Comparison of ENCODE assay signal across 1 cellular context in the genomic region with DNA sequence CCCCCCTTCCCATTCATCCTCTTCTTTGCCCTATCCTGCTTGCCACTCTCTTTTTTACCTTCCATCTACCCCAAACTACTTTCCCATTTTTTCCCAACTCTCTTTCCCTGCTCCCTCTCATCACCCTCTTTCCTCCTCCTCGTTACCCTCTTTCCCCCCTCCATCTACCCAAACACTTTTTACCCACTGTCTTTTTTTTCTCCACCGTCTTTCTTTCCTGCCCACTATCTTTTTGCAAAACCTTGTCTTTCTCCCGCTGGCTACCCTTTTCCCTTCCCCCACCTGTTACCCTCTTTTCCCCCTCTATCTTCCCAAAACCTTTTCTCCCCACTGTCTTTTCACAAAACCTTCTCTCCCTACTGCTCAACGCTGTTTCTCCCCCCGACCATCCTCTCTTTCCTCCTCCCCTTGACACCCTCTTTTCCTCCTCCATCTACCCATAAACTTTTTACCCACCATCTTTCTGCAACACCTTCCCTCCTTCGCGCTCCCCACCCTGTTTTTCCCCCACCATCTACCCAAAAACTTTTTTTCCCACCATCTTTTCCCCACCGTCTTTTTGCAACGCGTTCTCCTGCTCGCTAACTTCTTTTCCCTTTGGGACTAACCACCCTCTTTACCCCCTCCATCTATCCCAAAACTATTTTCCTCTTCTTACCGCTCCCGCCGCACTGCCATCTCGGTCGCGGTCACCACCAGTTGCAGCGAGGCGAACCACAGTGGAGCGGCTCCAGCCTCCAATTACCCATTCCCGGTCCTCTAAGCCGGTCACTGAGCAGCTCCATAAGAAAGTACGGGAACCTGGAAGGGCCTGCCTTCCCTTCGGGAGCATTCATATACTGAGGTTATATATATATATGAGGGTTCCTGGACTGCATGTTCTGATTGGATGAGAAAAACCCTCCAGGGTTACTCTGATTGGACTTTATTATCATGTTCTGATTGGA.
A peak's percentile ranks its signal among the peaks of the same experiment; 100 is the strongest.
TF ChIP-seq lines count a peak whose summit lies in the region.

No MANE protein-coding gene starts in this region.

TF ChIP-seq in K562, 482 proteins besides CTCF, POLR2A, EP300 and RAD21 (continues in another document):
- TF ChIP-seq, protein P1, sequence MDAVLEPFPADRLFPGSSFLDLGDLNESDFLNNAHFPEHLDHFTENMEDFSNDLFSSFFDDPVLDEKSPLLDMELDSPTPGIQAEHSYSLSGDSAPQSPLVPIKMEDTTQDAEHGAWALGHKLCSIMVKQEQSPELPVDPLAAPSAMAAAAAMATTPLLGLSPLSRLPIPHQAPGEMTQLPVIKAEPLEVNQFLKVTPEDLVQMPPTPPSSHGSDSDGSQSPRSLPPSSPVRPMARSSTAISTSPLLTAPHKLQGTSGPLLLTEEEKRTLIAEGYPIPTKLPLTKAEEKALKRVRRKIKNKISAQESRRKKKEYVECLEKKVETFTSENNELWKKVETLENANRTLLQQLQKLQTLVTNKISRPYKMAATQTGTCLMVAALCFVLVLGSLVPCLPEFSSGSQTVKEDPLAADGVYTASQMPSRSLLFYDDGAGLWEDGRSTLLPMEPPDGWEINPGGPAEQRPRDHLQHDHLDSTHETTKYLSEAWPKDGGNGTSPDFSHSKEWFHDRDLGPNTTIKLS (IDR thresholded peaks at IDR 0.05; ENCODE audit: borderline replicate concordance, low read depth) = no peak
- TF ChIP-seq TBP (optimal IDR thresholded peaks at IDR 0.05; ENCODE audit: low read depth, low read length) = peak; percentile 42
- TF ChIP-seq, protein P2, sequence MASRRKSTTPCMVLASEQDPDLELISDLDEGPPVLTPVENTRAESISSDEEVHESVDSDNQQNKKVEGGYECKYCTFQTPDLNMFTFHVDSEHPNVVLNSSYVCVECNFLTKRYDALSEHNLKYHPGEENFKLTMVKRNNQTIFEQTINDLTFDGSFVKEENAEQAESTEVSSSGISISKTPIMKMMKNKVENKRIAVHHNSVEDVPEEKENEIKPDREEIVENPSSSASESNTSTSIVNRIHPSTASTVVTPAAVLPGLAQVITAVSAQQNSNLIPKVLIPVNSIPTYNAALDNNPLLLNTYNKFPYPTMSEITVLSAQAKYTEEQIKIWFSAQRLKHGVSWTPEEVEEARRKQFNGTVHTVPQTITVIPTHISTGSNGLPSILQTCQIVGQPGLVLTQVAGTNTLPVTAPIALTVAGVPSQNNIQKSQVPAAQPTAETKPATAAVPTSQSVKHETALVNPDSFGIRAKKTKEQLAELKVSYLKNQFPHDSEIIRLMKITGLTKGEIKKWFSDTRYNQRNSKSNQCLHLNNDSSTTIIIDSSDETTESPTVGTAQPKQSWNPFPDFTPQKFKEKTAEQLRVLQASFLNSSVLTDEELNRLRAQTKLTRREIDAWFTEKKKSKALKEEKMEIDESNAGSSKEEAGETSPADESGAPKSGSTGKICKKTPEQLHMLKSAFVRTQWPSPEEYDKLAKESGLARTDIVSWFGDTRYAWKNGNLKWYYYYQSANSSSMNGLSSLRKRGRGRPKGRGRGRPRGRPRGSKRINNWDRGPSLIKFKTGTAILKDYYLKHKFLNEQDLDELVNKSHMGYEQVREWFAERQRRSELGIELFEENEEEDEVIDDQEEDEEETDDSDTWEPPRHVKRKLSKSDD (conservative IDR thresholded peaks at IDR 0.05; ENCODE audit: low read length) = no peak
- no peak for TF ChIP-seq ZNF586 (CRISPR knock-in tag; conservative IDR thresholded peaks at IDR 0.05)
- TF ChIP-seq KDM5B (IDR thresholded peaks at IDR 0.05; ENCODE audit: insufficient replicate concordance, low read depth, low read length) = peak; percentile 94
- 0 out of 2 replicates have a peak, but pooled peaks have one; percentile 46 for TF ChIP-seq MTA3 (IDR thresholded peaks at IDR 0.05; ENCODE audit: borderline replicate concordance)
- TF ChIP-seq NCOA2 (IDR thresholded peaks at IDR 0.05; ENCODE audit: partially characterized antibody in 2 of 2) = no peak
- no peak for TF ChIP-seq TSC22D4 (tag; IDR thresholded peaks at IDR 0.05)
- TF ChIP-seq, protein P3, sequence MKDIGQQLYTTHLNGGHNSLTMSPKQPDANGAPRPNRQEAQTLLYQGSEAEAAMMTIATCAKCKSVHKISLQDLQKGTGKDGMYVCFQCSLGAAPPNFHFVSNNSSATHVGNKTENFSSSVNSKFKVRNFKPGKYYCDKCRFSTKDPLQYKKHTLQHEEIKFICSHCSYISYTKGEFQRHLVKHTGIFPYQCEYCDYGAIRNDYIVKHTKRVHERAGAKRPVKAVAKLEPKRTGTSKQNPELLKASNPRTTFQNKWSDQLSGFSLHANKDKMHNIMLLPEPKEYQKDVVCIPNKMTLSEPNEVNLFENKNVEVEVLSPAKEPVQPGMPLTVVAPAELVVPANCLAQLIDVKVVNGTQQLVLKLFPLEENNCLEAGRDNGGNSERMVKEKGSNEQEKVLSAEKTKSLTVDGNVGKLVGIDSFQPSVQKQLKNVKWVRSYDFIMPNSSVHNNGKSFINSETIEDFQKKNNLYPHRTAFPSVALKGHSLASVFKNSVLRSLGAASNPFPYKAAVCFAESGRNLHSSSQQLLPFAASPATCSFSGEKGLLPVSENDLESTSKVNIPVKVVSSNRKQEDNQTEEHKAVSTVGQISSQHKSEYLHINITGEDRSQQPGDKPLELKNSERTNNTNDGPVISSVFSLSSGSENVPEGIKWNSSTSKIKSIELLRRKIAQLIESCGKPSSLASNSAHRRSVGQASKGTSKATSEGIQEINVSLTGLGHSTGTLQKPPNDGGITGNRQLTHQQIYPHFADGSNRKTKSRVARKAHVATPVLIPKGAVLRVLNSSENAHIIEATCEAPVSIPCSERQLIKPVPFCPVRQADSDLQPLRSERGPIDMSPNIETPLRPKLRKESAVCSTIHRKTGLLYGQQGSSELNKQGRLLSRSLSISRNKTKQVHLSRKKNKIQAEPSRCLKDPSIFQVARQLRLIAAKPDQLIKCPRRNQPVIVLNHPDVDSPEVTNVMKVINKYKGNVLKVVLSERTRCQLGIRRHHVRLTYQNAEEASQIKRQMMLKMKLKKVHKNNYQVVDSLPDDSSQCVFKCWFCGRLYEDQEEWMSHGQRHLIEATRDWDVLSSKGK (CRISPR knock-in tag; IDR thresholded peaks at IDR 0.05) = no peak
- TF ChIP-seq KAT7 (CRISPR knock-in tag; IDR thresholded peaks at IDR 0.05; ENCODE audit: borderline replicate concordance) = no peak
- TF ChIP-seq NEUROD1 (IDR thresholded peaks at IDR 0.05; ENCODE audit: borderline replicate concordance, low read depth, low read length, partially characterized antibody) = no peak
- TF ChIP-seq, protein P4, sequence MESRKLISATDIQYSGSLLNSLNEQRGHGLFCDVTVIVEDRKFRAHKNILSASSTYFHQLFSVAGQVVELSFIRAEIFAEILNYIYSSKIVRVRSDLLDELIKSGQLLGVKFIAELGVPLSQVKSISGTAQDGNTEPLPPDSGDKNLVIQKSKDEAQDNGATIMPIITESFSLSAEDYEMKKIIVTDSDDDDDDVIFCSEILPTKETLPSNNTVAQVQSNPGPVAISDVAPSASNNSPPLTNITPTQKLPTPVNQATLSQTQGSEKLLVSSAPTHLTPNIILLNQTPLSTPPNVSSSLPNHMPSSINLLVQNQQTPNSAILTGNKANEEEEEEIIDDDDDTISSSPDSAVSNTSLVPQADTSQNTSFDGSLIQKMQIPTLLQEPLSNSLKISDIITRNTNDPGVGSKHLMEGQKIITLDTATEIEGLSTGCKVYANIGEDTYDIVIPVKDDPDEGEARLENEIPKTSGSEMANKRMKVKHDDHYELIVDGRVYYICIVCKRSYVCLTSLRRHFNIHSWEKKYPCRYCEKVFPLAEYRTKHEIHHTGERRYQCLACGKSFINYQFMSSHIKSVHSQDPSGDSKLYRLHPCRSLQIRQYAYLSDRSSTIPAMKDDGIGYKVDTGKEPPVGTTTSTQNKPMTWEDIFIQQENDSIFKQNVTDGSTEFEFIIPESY (CRISPR knock-in tag; IDR thresholded peaks at IDR 0.05) = 0 out of 2 replicates have a peak, but pooled peaks have one; percentile 13
- TF ChIP-seq, protein P5, sequence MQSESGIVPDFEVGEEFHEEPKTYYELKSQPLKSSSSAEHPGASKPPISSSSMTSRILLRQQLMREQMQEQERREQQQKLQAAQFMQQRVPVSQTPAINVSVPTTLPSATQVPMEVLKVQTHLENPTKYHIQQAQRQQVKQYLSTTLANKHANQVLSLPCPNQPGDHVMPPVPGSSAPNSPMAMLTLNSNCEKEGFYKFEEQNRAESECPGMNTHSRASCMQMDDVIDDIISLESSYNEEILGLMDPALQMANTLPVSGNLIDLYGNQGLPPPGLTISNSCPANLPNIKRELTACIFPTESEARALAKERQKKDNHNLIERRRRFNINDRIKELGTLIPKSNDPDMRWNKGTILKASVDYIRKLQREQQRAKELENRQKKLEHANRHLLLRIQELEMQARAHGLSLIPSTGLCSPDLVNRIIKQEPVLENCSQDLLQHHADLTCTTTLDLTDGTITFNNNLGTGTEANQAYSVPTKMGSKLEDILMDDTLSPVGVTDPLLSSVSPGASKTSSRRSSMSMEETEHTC (IDR thresholded peaks at IDR 0.05) = no peak
- TF ChIP-seq, protein P6, sequence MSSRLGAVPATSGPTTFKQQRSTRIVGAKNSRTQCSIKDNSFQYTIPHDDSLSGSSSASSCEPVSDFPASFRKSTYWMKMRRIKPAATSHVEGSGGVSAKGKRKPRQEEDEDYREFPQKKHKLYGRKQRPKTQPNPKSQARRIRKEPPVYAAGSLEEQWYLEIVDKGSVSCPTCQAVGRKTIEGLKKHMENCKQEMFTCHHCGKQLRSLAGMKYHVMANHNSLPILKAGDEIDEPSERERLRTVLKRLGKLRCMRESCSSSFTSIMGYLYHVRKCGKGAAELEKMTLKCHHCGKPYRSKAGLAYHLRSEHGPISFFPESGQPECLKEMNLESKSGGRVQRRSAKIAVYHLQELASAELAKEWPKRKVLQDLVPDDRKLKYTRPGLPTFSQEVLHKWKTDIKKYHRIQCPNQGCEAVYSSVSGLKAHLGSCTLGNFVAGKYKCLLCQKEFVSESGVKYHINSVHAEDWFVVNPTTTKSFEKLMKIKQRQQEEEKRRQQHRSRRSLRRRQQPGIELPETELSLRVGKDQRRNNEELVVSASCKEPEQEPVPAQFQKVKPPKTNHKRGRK (tag; IDR thresholded peaks at IDR 0.05) = peak; percentile 91
- no peak for TF ChIP-seq CREM (IDR thresholded peaks at IDR 0.05; ENCODE audit: low read depth)
- peak; percentile 32; the same call in 1 of the 2 replicates for TF ChIP-seq ZNF644 (tag; IDR thresholded peaks at IDR 0.05; ENCODE audit: low read depth)
- no peak for TF ChIP-seq KLF13 (tag; IDR thresholded peaks at IDR 0.05; ENCODE audit: borderline replicate concordance, low read depth)
- TF ChIP-seq, protein P7, sequence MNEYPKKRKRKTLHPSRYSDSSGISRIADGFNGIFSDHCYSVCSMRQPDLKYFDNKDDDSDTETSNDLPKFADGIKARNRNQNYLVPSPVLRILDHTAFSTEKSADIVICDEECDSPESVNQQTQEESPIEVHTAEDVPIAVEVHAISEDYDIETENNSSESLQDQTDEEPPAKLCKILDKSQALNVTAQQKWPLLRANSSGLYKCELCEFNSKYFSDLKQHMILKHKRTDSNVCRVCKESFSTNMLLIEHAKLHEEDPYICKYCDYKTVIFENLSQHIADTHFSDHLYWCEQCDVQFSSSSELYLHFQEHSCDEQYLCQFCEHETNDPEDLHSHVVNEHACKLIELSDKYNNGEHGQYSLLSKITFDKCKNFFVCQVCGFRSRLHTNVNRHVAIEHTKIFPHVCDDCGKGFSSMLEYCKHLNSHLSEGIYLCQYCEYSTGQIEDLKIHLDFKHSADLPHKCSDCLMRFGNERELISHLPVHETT (CRISPR knock-in tag; conservative IDR thresholded peaks at IDR 0.05 in 1 of 2, IDR thresholded peaks at IDR 0.05 in 1 of 2) = 0 out of 4 replicates have a peak, but pooled peaks of 1 of the 2 experiments have one; percentile 26
